1 cellular context compared by ENCODE assay signal in genomic region chr9:81373294-81373693, GRCh38.
TF ChIP-seq lines count a peak whose summit lies in the region.

No MANE protein-coding gene starts in this region.

TF ChIP-seq in H1, 55 proteins besides CTCF, POLR2A, EP300 and RAD21:
- TF ChIP-seq USF2 (IDR thresholded peaks at IDR 0.05; ENCODE audit: low read length): no peak
- TF ChIP-seq KDM5A (IDR thresholded peaks at IDR 0.05; ENCODE audit: low read length): no peak
- TF ChIP-seq HDAC6 (IDR thresholded peaks at IDR 0.05; ENCODE audit: low read depth, low read length): no peak
- no peak for TF ChIP-seq POLR2AphosphoS5 (IDR thresholded peaks at IDR 0.05; ENCODE audit: low read depth, low read length)
- TF ChIP-seq, protein P1, sequence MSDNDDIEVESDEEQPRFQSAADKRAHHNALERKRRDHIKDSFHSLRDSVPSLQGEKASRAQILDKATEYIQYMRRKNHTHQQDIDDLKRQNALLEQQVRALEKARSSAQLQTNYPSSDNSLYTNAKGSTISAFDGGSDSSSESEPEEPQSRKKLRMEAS (IDR thresholded peaks at IDR 0.05): no peak
- no peak for TF ChIP-seq GABPA (IDR thresholded peaks at IDR 0.05; ENCODE audit: borderline replicate concordance, insufficient read depth, low read length)
- no peak for TF ChIP-seq RXRA (IDR thresholded peaks at IDR 0.05; ENCODE audit: insufficient read depth, low read depth, low read length)
- TF ChIP-seq BRCA1 (IDR thresholded peaks at IDR 0.05; ENCODE audit: low read depth, low read length): no peak
- TF ChIP-seq NRF1 (IDR thresholded peaks at IDR 0.05; ENCODE audit: low read depth, low read length): no peak
- no peak for TF ChIP-seq RNF2 (IDR thresholded peaks at IDR 0.05; ENCODE audit: borderline replicate concordance, low read depth, low read length, missing control alignments, poor library complexity, severe bottlenecking)
- TF ChIP-seq KDM4A (IDR thresholded peaks at IDR 0.05; ENCODE audit: low read depth, low read length, severe bottlenecking): no peak
- no peak for TF ChIP-seq TEAD4 (IDR thresholded peaks at IDR 0.05; ENCODE audit: low read depth, low read length)
- TF ChIP-seq FOSL1 (IDR thresholded peaks at IDR 0.05; ENCODE audit: insufficient read depth, low read depth, low read length): no peak
- TF ChIP-seq RFX5 (IDR thresholded peaks at IDR 0.05; ENCODE audit: borderline replicate concordance, low read depth, low read length): no peak
- no peak for TF ChIP-seq ASH2L (IDR thresholded peaks at IDR 0.05; ENCODE audit: low read length)
- TF ChIP-seq CHD1 (IDR thresholded peaks at IDR 0.05; ENCODE audit: low read depth, low read length): no peak
- no peak for TF ChIP-seq NANOG (IDR thresholded peaks at IDR 0.05; ENCODE audit: insufficient read depth, low read depth, low read length, poor library complexity, severe bottlenecking)
